ENCODE assay signal across 21 cellular contexts in genomic region chr12:92008345-92008744, GRCh38.
"Had no signal": no experiment of that assay in that cellular context is flagged by ENCODE, and none has a peak within 500 bp of the region (broad histone marks: within the 10 kb centered on the region; RNA-seq: fewer than 3 reads in every experiment).

No MANE protein-coding gene starts in this region.

- ATAC-seq: gastroesophageal sphincter; lower lobe of right lung; psoas muscle; right lobe of liver; stimulated activated naive B cell treated with anti-CD40 and anti-IgM and Interleukin-4, amounts not matched to agents 10 μg/mL and 1 μg/mL and 100 μg/mL, for 72 hours had no signal

- H3K36me3 Mint-ChIP-seq: memory B cell, mesothelial cell of epicardium had no signal

- H3K4me3 Mint-ChIP-seq: immature natural killer cell; memory B cell; mesothelial cell of epicardium; nephron; stimulated activated naive B cell treated with anti-CD40 and anti-IgM and Interleukin-4, amounts not matched to agents 10 μg/mL and 1 μg/mL and 100 μg/mL, for 72 hours had no signal

- H3K4me1 Mint-ChIP-seq: immature natural killer cell had no signal

- H3K9me3 Mint-ChIP-seq: memory B cell, mesothelial cell of epicardium, nephron had no signal

- DNase-seq: colonic mucosa; dermis blood vessel endothelial cell; esophagus squamous epithelium; foreskin fibroblast; glutamatergic neuron; immature natural killer cell; left ventricle myocardium inferior; lower lobe of right lung; psoas muscle; retina; right lobe of liver; stimulated activated CD4-positive, alpha-beta T cell treated with anti-CD3 and anti-CD28 coated beads, Interleukin-15, amount 100 ng/mL, for 24 hours; stimulated activated CD4-positive, alpha-beta T cell treated with anti-CD3 and anti-CD28 coated beads, Interleukin-1b, Interleukin-23, amount 100 ng/mL, for 48 hours; stimulated activated CD4-positive, alpha-beta T cell treated with anti-CD3 and anti-CD28 coated beads, Interleukin-4, amount 100 ng/mL, for 24 hours; stimulated activated naive B cell treated with anti-CD40 and anti-IgM and Interleukin-4, amounts not matched to agents 10 μg/mL and 1 μg/mL and 100 μg/mL, for 72 hours; stomach; transverse colon had no signal

- H3K27ac Mint-ChIP-seq: memory B cell; mesothelial cell of epicardium; nephron; stimulated activated naive B cell treated with anti-CD40 and anti-IgM and Interleukin-4, amounts not matched to agents 10 μg/mL and 1 μg/mL and 100 μg/mL, for 72 hours had no signal

- H3K27me3 Mint-ChIP-seq: memory B cell; stimulated activated naive B cell treated with anti-CD40 and anti-IgM and Interleukin-4, amounts not matched to agents 10 μg/mL and 1 μg/mL and 100 μg/mL, for 72 hours had no signal
